ENCODE assay signal across 8 cellular contexts in genomic region chr1:203650012-203650836, GRCh38. TPM values are rescaled to one million over a fixed set of nuclear protein-coding genes. Genes with fewer than 3 reads are reported as not detected.
DNase-seq lines count a peak whose midpoint lies in the region; ATAC-seq and TF ChIP-seq lines count a peak whose summit lies in the region.

No MANE protein-coding gene starts in this region.

- BruUV-seq in IMR-90 (replicated peaks; lab: Mats Ljungman, UMichigan) = no TSS peak

- H3K56ac ChIP-seq in IMR-90 (ENCODE audit: extremely low read depth, insufficient read depth, low read length) = no peak overlapping the region

- H4K5ac ChIP-seq in IMR-90 (ENCODE audit: low read depth, low read length) = no peak overlapping the region

- peak; percentile 48 for ATAC-seq in GM19467 (IDR thresholded peaks at IDR 0.05; ENCODE audit: unreplicated experiment)
- ATAC-seq in IMR-90 (ENCODE audit: low read depth) = peak; percentile 83

- peak overlapping the region; percentile 47 for H2AK5ac ChIP-seq in IMR-90 (ENCODE audit: low read depth, low read length)

- no peaks in the 10 kb centered on the region; a peak in 1 of 22 replicates for H3K9me3 ChIP-seq in BLaER1 treated with 17β-estradiol and CSF1 and Interleukin-3, amounts not matched to agents 10 nM and 100 nM (replicated peaks in 1 of 11)
- no peaks in the 10 kb centered on the region for H3K9me3 ChIP-seq in IMR-90 (ENCODE audit: control insufficient read depth, insufficient read depth, low read length)

- H3K4me2 ChIP-seq in BLaER1 treated with 17β-estradiol and CSF1 and Interleukin-3, amounts not matched to agents 10 nM and 100 nM = peak overlapping the region; percentile 75 to 96 (median 89)
- H3K4me2 ChIP-seq in IMR-90 (ENCODE audit: low read depth, low read length) = peak overlapping the region; percentile 82

- dilution Hi-C loops in IMR-90 (cut with HindIII; ENCODE audit: low sequenced_read_pairs, unreplicated experiment) = no loop called here

- peak overlapping the region; percentile 65 for H2AK9ac ChIP-seq in IMR-90 (replicated peaks; ENCODE audit: low read depth, low read length, poor library complexity)

- in situ Hi-C loops in IMR-90 (cut with MboI; ENCODE audit: low sequenced_read_pairs) = no loop called here

- intact Hi-C loops in IMR-90 (cut with micrococcal nuclease) = no loop called here

- H3K4me1 ChIP-seq in BLaER1 treated with 17β-estradiol and CSF1 and Interleukin-3, amounts not matched to agents 10 nM and 100 nM = peaks cover 47 to 69% (median 57%) of the 10 kb centered on the region in 10 experiments
- peaks cover 26% of the 10 kb centered on the region for H3K4me1 ChIP-seq in IMR-90 (ENCODE audit: control insufficient read depth, insufficient read depth, low read length)

- peak; percentile 74 for DNase-seq in IMR-90
- DNase-seq in activated CD4-positive, CD25-positive, alpha-beta regulatory T cell treated with anti-CD3 and anti-CD28 coated beads, Interleukin-2, amount 50 U/mL, for 72 hours = peak; percentile 56
- peak; percentile 10 for DNase-seq in cerebellar cortex (ENCODE audit: low spot score)
- DNase-seq in lung microvascular endothelial cell (ENCODE audit: low read depth in 2 of 2) = peak; percentile 44 to 61
- peak; percentile 61 to 76 for DNase-seq in stimulated activated CD8-positive, alpha-beta memory T cell treated with anti-CD3 and anti-CD28 coated beads, Interleukin-7, amount 100 ng/mL, for 48 hours (ENCODE audit: extremely low read depth in 1 of 2, low read depth in 1 of 2)
- no peak for DNase-seq in KG1 (lab: John Stamatoyannopoulos, UW)

- peak overlapping the region; percentile 14; the same call in 1 of the 2 replicates for H4K91ac ChIP-seq in IMR-90 (ENCODE audit: insufficient read depth, low read depth, low read length)

- POLR2A ChIA-PET in IMR-90 (lab: Charles Lee; ENCODE audit: unreplicated experiment) = no interaction called here

- 17% methylated on average over 31 of the region's 42 CpGs; no CpG with 5 or more reads in 1 of the 2 experiments for WGBS in IMR-90 (ENCODE audit: extremely low coverage in 2 of 2, insufficient read length in 1 of 2), 2 experiments

- peak overlapping the region; percentile 32 for H2BK5ac ChIP-seq in IMR-90 (ENCODE audit: low read depth, low read length, poor library complexity, severe bottlenecking)

- 0 out of 2 replicates have a peak overlapping the region, but pooled peaks have one; percentile 19 for H3K14ac ChIP-seq in IMR-90 (replicated peaks; ENCODE audit: low read depth, low read length)

- no peak overlapping the region for H2BK20ac ChIP-seq in IMR-90 (ENCODE audit: low read depth, low read length)

- no peak overlapping the region for H3K18ac ChIP-seq in IMR-90 (ENCODE audit: low read depth, low read length)

- H4K20me1 ChIP-seq in BLaER1 treated with 17β-estradiol and CSF1 and Interleukin-3, amounts not matched to agents 10 nM and 100 nM = peaks cover 13 to 95% (median 42%) of the 10 kb centered on the region in 11 experiments; a peak in 18 of 22 replicates
- peaks cover 87% of the 10 kb centered on the region for H4K20me1 ChIP-seq in IMR-90 (ENCODE audit: insufficient read depth, low read length)

- H3K27me3 ChIP-seq in BLaER1 treated with 17β-estradiol and CSF1 and Interleukin-3, amounts not matched to agents 10 nM and 100 nM = no peaks in the 10 kb centered on the region
- no peaks in the 10 kb centered on the region for H3K27me3 ChIP-seq in IMR-90 (ENCODE audit: control insufficient read depth, insufficient read depth, low read length)

- H2AFZ ChIP-seq in IMR-90 (replicated peaks; ENCODE audit: low read length, poor library complexity) = peak overlapping the region; percentile 66

- peaks cover 10 to 84% of the 10 kb centered on the region in 2 experiments; a peak in 3 of 4 replicates for H3K79me1 ChIP-seq in IMR-90 (ENCODE audit: low read depth in 1 of 2, low read length in 2 of 2)

- peak overlapping the region in 7 of 10 experiments; percentile 23 to 59 (median 37); a peak in 12 of 20 replicates for H3K4me3 ChIP-seq in BLaER1 treated with 17β-estradiol and CSF1 and Interleukin-3, amounts not matched to agents 10 nM and 100 nM
- no peak overlapping the region for H3K4me3 ChIP-seq in IMR-90 (ENCODE audit: insufficient read depth, low read depth, low read length)

- H3K4ac ChIP-seq in IMR-90 (ENCODE audit: low read depth, low read length) = peak overlapping the region; percentile 31; the same call in 1 of the 2 replicates

- H2BK15ac ChIP-seq in IMR-90 (ENCODE audit: low read depth, low read length) = no peak overlapping the region

- H3K36me3 ChIP-seq in BLaER1 treated with 17β-estradiol and CSF1 and Interleukin-3, amounts not matched to agents 10 nM and 100 nM = peaks cover 0 to 21% (median 8%) of the 10 kb centered on the region in 11 experiments; a peak in 9 of 22 replicates
- no peaks in the 10 kb centered on the region; the same call in 1 of the 2 replicates for H3K36me3 ChIP-seq in IMR-90 (ENCODE audit: control insufficient read depth, insufficient read depth, low read length)

- peak overlapping the region in 9 of 11 experiments; percentile 10 to 54 (median 30); a peak in 11 of 22 replicates for H3K27ac ChIP-seq in BLaER1 treated with 17β-estradiol and CSF1 and Interleukin-3, amounts not matched to agents 10 nM and 100 nM
- H3K27ac ChIP-seq in IMR-90 (ENCODE audit: insufficient read depth, low read length) = peak overlapping the region; percentile 37

- H3K23ac ChIP-seq in IMR-90 (ENCODE audit: low read depth, low read length) = peak overlapping the region; percentile 10

- H3K9ac ChIP-seq in BLaER1 treated with 17β-estradiol and CSF1 and Interleukin-3, amounts not matched to agents 10 nM and 100 nM = peak overlapping the region; percentile 17 to 63 (median 51); a peak in 18 of 22 replicates
- peak overlapping the region; percentile 64; the same call in 1 of the 2 replicates for H3K9ac ChIP-seq in IMR-90 (ENCODE audit: low read depth, low read length)

- peaks cover 25% of the 10 kb centered on the region for H3K9me1 ChIP-seq in IMR-90 (ENCODE audit: insufficient read depth, low read length)

- H4K8ac ChIP-seq in IMR-90 (ENCODE audit: low read depth in 2 of 2, low read length in 2 of 2) = 0 out of 4 replicates have a peak overlapping the region, but pooled peaks of 1 of the 2 experiments have one; percentile 36

- TF ChIP-seq POLR2A in IMR-90 (IDR thresholded peaks at IDR 0.05; ENCODE audit: low read depth, low read length) = no peak

- CTCF ChIA-PET in IMR-90 (lab: Yijun Ruan, JAX) = no interaction called here

- no peak for TF ChIP-seq RAD21 in IMR-90 (IDR thresholded peaks at IDR 0.05; ENCODE audit: low read length)

- no peak for TF ChIP-seq CTCF in IMR-90 (conservative IDR thresholded peaks at IDR 0.05; ENCODE audit: low read depth, low read length)

- no peak overlapping the region for H2BK120ac ChIP-seq in IMR-90 (ENCODE audit: low read depth, low read length)

TF ChIP-seq in IMR-90, 13 proteins besides CTCF, POLR2A, EP300 and RAD21:
- TF ChIP-seq MXI1 (IDR thresholded peaks at IDR 0.05; ENCODE audit: borderline replicate concordance, low read depth, low read length) (0 out of 2 replicates have a peak, but pooled peaks have one; percentile 3), FOS (IDR thresholded peaks at IDR 0.05; ENCODE audit: low read depth, low read length) (peak; percentile 38; the same call in 1 of the 2 replicates), USF2 (IDR thresholded peaks at IDR 0.05; ENCODE audit: low read depth, low read length) (no peak), ELK1 (IDR thresholded peaks at IDR 0.05; ENCODE audit: borderline replicate concordance, low read depth, low read length) (no peak), RFX5 (IDR thresholded peaks at IDR 0.05; ENCODE audit: low read depth, low read length) (no peak), NFE2L2 (IDR thresholded peaks at IDR 0.05; ENCODE audit: low read depth, low read length) (no peak), MAZ (IDR thresholded peaks at IDR 0.05; ENCODE audit: borderline replicate concordance, low read depth, low read length) (peak; percentile 21; the same call in 1 of the 2 replicates)

RNA-seq across cellular contexts. Expression of gene ATP2B4, which starts 23.6 kb away (rescaled TPM):
- total RNA-seq in IMR-90 (2012; rRNA removed) (290 and 311 TPM in 2 replicates), lung microvascular endothelial cell (28.8 and 50.6 TPM in 2 replicates)
- polyA plus RNA-seq in IMR-90 (2012; rRNA removed) = 172 TPM in 2 replicates
- 65.5 and 87.1 TPM in 2 replicates for polyA plus RNA-seq in IMR-90 (2012; cell fraction: cytosol; rRNA removed)
- polyA plus RNA-seq in IMR-90 (2012; cell fraction: nucleus; rRNA removed; ENCODE audit: low replicate concordance) = 90.6 and 259 TPM in 2 replicates
